Comparison of ENCODE assay signal across 20 cellular contexts in genomic region chr3:43774799-43775198, GRCh38.
"Had no signal": no experiment of that assay in that cellular context is flagged by ENCODE, and none has a peak within 500 bp of the region (broad histone marks: within the 10 kb centered on the region; RNA-seq: fewer than 3 reads in every experiment).

No MANE protein-coding gene starts in this region.

- ATAC-seq: naive thymus-derived CD8-positive, alpha-beta T cell; right lobe of liver; stimulated activated memory B cell treated with anti-CD40 and anti-IgM and Interleukin-4, amounts not matched to agents 10 μg/mL and 1 μg/mL and 100 μg/mL, for 72 hours; stimulated activated naive CD8-positive, alpha-beta T cell treated with anti-CD3 and anti-CD28 coated beads, Interleukin-15, amount 100 ng/mL, for 72 hours; upper lobe of right lung had no signal

- H3K27me3 ChIP-seq: neutrophil, right atrium auricular region, right lobe of liver, transverse colon, upper lobe of right lung had no signal

- H3K36me3 ChIP-seq: left ventricle myocardium inferior, neutrophil, right atrium auricular region, right lobe of liver, transverse colon, upper lobe of right lung had no signal

- H3K27ac ChIP-seq: left ventricle myocardium inferior, parathyroid adenoma, right atrium auricular region, right lobe of liver, transverse colon, upper lobe of right lung had no signal

- DNase-seq: immature natural killer cell; islet precursor cell; left ventricle myocardium inferior; naive thymus-derived CD8-positive, alpha-beta T cell; occipital lobe; stimulated activated CD4-positive, alpha-beta T cell treated with anti-CD3 and anti-CD28 coated beads, Interleukin-1b, Interleukin-23, amount 100 ng/mL, for 48 hours; stimulated activated CD4-positive, alpha-beta T cell treated with anti-CD3 and anti-CD28 coated beads, Interleukin-2, amount 100 ng/mL, for 48 hours; stimulated activated CD4-positive, alpha-beta T cell treated with anti-CD3 and anti-CD28 coated beads, Interleukin-4, amount 100 ng/mL, for 4 hours; stimulated activated CD8-positive, alpha-beta memory T cell treated with anti-CD3 and anti-CD28 coated beads, Interleukin-4, amount 100 ng/mL, for 48 hours; stimulated activated naive CD4-positive, alpha-beta T cell treated with Interleukin-2 at 50 U/mL for 16 hours; stimulated activated naive CD8-positive, alpha-beta T cell treated with anti-CD3 and anti-CD28 coated beads, Interleukin-15, amount 100 ng/mL, for 72 hours; transverse colon; upper lobe of right lung had no signal

- H3K9me3 ChIP-seq: left ventricle myocardium inferior, neutrophil, right atrium auricular region, right lobe of liver, transverse colon, upper lobe of right lung had no signal

- H3K4me3 ChIP-seq: left ventricle myocardium inferior, lung, right atrium auricular region, right lobe of liver, smooth muscle cell, transverse colon, upper lobe of right lung had no signal
